In the genomic region with DNA sequence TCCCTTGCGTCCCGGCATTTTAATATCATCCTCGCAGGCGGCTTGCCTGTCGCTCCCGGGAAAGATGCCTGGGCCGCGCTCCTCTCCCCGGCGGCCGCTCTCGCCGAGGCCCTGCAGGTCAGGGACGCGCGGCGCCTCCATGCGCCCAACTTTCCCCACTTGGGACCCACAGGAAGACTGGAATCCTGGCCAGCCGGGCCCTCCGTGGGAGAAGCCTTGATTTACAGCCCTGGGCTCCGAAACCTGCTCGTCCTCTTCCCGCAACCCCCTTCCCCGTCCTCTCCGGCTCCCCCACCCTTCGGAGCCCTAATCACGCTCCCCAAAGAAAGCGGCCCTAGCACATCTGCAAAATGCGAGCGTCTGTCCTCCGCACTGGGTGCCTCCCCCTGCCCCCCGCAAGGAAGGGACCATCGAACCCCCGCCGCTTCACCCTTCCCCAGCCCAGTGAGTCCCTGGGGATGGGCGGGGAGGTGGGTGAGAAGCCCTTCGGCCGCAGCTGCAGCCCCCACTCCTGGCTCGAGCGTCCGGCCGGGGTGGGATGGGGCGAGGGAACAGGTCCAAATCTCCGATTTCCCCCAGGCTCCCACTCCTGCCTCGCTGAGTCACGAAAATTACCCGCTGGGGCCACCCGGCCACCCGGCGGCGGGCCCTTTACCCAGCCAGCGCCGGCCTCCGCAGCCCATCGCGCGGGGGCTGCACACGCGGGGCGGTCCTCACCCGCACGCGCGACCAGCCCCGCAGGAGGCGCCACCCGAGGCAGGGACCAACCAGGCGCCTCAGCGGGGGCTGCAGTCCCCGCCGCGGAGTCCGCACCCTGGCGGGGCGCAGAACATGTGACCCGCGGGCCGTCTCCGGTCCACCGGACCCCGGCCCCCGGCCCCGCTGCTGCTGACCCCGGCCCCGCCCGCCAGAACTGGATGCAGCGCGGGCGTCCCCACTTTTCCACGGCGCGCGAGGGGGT, we compare ENCODE assay signal across 7 cellular contexts. TPM values are rescaled to one million over a fixed set of nuclear protein-coding genes. Genes with fewer than 3 reads are reported as not detected.
DNase-seq lines count a peak whose midpoint lies in the region; ATAC-seq, FAIRE-seq and TF ChIP-seq lines count a peak whose summit lies in the region.

No MANE protein-coding gene starts in this region.

- H3K9ac ChIP-seq in keratinocyte (ENCODE audit: control insufficient read depth, extremely low read depth, insufficient read depth, low read length) (peak overlapping the region; percentile 54), stomach smooth muscle (ENCODE audit: low read length in 2 of 2) (peak overlapping the region; percentile 42 to 70)

- H3K4me1 ChIP-seq in keratinocyte (ENCODE audit: control insufficient read depth, extremely low read depth, insufficient read depth, low read length) (peaks cover 7% of the 10 kb centered on the region), stomach smooth muscle (ENCODE audit: control insufficient read depth, insufficient read depth, low read length) (peaks cover 17% of the 10 kb centered on the region)

- no peak for FAIRE-seq in keratinocyte (lab: Jason Lieb, UNC)

- H2AFZ ChIP-seq in keratinocyte (ENCODE audit: control insufficient read depth, low read length) = peak overlapping the region; percentile 60

- H3K27me3 ChIP-seq in keratinocyte (ENCODE audit: control insufficient read depth, extremely low read depth, insufficient read depth, low read length) (no peaks in the 10 kb centered on the region), stomach smooth muscle (ENCODE audit: control insufficient read depth in 1 of 2, insufficient read depth in 2 of 2, low read length in 2 of 2) (no peaks in the 10 kb centered on the region)

- dilution Hi-C loops in keratinocyte (cut with MboI; ENCODE audit: extremely low pct_ligation_motif_present, low sequenced_read_pairs) = no loop called here

- H3K4me2 ChIP-seq in keratinocyte (ENCODE audit: control insufficient read depth, extremely low read depth, insufficient read depth, low read depth, low read length) = peak overlapping the region; percentile 80

- H3K27ac ChIP-seq in keratinocyte (ENCODE audit: control insufficient read depth, insufficient read depth, low read length) (no peak overlapping the region), stomach smooth muscle (ENCODE audit: low read length) (no peak overlapping the region)

- ATAC-seq in GM19025 (IDR thresholded peaks at IDR 0.05; ENCODE audit: low read depth, unreplicated experiment) = peak; percentile 10
- peak; percentile 21 for ATAC-seq in HG03064 (IDR thresholded peaks at IDR 0.05; ENCODE audit: low read depth, unreplicated experiment)
- no peak for ATAC-seq in HG02623 (IDR thresholded peaks at IDR 0.05; ENCODE audit: unreplicated experiment)

- no peaks in the 10 kb centered on the region for H3K36me3 ChIP-seq in keratinocyte (ENCODE audit: control insufficient read depth in 2 of 2, extremely low read depth in 1 of 2, insufficient read depth in 2 of 2, low read length in 2 of 2)
- no peaks in the 10 kb centered on the region for H3K36me3 ChIP-seq in stomach smooth muscle (ENCODE audit: control insufficient read depth in 2 of 2, insufficient read depth in 2 of 2, low read length in 2 of 2)

- TF ChIP-seq CTCF in keratinocyte (optimal IDR thresholded peaks at IDR 0.05 in 1 of 3, IDR thresholded peaks at IDR 0.05 in 1 of 3, conservative IDR thresholded peaks at IDR 0.05 in 1 of 3; ENCODE audit: extremely low read depth in 1 of 3, insufficient read depth in 2 of 3, low read length in 3 of 3) = no peak

- DNase-seq in astrocyte of the hippocampus (ENCODE audit: low read depth, low spot score) (peak; percentile 54), keratinocyte (ENCODE audit: low read depth, low spot score) (no peak), amniotic stem cell (lab: John Stamatoyannopoulos, UW) (no peak)

- peak overlapping the region; percentile 56 to 68 (median 59) for H3K4me3 ChIP-seq in keratinocyte (ENCODE audit: control insufficient read depth in 2 of 3, extremely low read depth in 1 of 3, insufficient read depth in 2 of 3, low read depth in 1 of 3, low read length in 3 of 3)
- H3K4me3 ChIP-seq in stomach smooth muscle (ENCODE audit: low read length in 2 of 2) = peak overlapping the region; percentile 79 to 80

- no peaks in the 10 kb centered on the region for H3K79me2 ChIP-seq in keratinocyte (ENCODE audit: control insufficient read depth, insufficient read depth, low read length)

- peaks cover 3% of the 10 kb centered on the region for H4K20me1 ChIP-seq in keratinocyte (ENCODE audit: control insufficient read depth, extremely low read depth, insufficient read depth, low read length)

- no peaks in the 10 kb centered on the region for H3K9me3 ChIP-seq in keratinocyte (ENCODE audit: control insufficient read depth, low read depth, low read length)
- no peaks in the 10 kb centered on the region for H3K9me3 ChIP-seq in stomach smooth muscle (ENCODE audit: control insufficient read depth in 2 of 2, low read length in 2 of 2)

- H3K9me1 ChIP-seq in keratinocyte (ENCODE audit: control insufficient read depth, extremely low read depth, insufficient read depth, low read length) = no peaks in the 10 kb centered on the region

RNA-seq across cellular contexts. Expression of a gene that starts 0.7 kb away (rescaled TPM):
- 5.4 to 8.5 TPM (median 8.1 TPM) in 3 replicates for polyA plus RNA-seq in keratinocyte
- 4.8 TPM for polyA plus RNA-seq in keratinocyte (2011; ENCODE audit: low read depth)
- polyA plus RNA-seq in keratinocyte (2011; cell fraction: cytosol; rRNA removed) = 5.1 and 6.9 TPM in 2 replicates
- 18.1 and 20.3 TPM in 2 replicates for polyA plus RNA-seq in keratinocyte (2011; cell fraction: nucleus; rRNA removed)
- polyA plus RNA-seq in keratinocyte (2012; ENCODE audit: low replicate concordance) = 4.1 and 4.8 TPM in 2 replicates
- 7.7 to 14.1 TPM (median 13.7 TPM) in 3 replicates for polyA minus RNA-seq in keratinocyte
- polyA minus RNA-seq in keratinocyte (2011; cell fraction: cytosol; rRNA and poly(A)+ RNA removed) = 10.6 TPM
- polyA minus RNA-seq in keratinocyte (2011; cell fraction: nucleus; rRNA and poly(A)+ RNA removed) = 7.9 and 17.2 TPM in 2 replicates
